Comparison of ENCODE assay signal across 30 cellular contexts in the genomic region with DNA sequence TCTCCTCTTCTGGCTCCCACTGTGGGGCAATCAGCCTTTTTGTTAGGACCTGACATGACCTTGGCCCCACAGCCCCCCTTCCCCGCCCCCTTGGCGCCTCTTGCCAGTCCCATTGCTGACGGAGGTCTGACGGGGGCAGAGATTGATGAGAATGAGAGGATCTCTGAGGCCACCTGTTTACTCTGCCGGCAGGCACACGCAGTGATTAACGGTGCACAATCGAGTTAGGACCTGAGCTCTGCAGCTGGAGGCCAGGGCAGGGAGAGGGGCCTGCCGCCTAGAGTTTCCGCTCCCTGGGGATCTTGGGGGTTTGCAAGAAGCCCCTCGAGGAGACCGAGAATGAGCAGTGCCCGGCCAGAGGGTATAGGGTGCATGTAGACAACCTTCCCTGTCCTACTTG. TPM values are rescaled to one million over a fixed set of nuclear protein-coding genes. Genes with fewer than 3 reads are reported as not detected.
DNase-seq lines count a peak whose midpoint lies in the region; ATAC-seq lines count a peak whose summit lies in the region.
"Had no signal": no experiment of that assay in that cellular context is flagged by ENCODE, and none has a peak within 500 bp of the region (broad histone marks: within the 10 kb centered on the region; RNA-seq: fewer than 3 reads in every experiment).

No MANE protein-coding gene starts in this region.

- H3K27me3 ChIP-seq in BLaER1 (peaks cover 62% of the 10 kb centered on the region), H7 (ENCODE audit: control insufficient read depth, insufficient read depth, low read length) (peaks cover 49% of the 10 kb centered on the region)
- H3K27me3 ChIP-seq: MG63, testis had no signal

- no peaks in the 10 kb centered on the region for H3K36me3 ChIP-seq in BLaER1
- H3K36me3 ChIP-seq in H7 (replicated peaks; ENCODE audit: control insufficient read depth, insufficient read depth, low read length) = no peaks in the 10 kb centered on the region
- H3K36me3 ChIP-seq: gastroesophageal sphincter, MG63, SJSA1 had no signal

- H3K9ac ChIP-seq in BLaER1 = no peak overlapping the region

- no peak for ATAC-seq in HG02571 (IDR thresholded peaks at IDR 0.05; ENCODE audit: unreplicated experiment)
- ATAC-seq: gastroesophageal sphincter; stimulated activated naive CD8-positive, alpha-beta T cell treated with anti-CD3 and anti-CD28 coated beads, Interleukin-15, Interleukin-2, amounts not matched to agents 100 U/mL and 50 U/mL, for 24 hours had no signal

- H3K4me1 ChIP-seq in BLaER1 = peaks cover 55% of the 10 kb centered on the region
- H3K4me1 ChIP-seq: SJSA1 had no signal

- peaks cover 9% of the 10 kb centered on the region; the same call in 1 of the 2 replicates for H3K9me3 ChIP-seq in BLaER1
- H3K9me3 ChIP-seq: gastroesophageal sphincter, MG63, SJSA1, testis had no signal

- no peak overlapping the region for H3K27ac ChIP-seq in BLaER1
- H3K27ac ChIP-seq: gastroesophageal sphincter, SJSA1, testis had no signal

- H3K4me3 ChIP-seq in BLaER1 (no peak overlapping the region), H7 (ENCODE audit: insufficient read depth, low read depth, low read length) (no peak overlapping the region)
- H3K4me3 ChIP-seq: gastroesophageal sphincter, MG63, SJSA1, testis had no signal

- no peaks in the 10 kb centered on the region for H4K20me1 ChIP-seq in BLaER1

- peak overlapping the region; percentile 43 for H3K4me2 ChIP-seq in BLaER1

- DNase-seq in H7 = peak; percentile 54
- DNase-seq in SHP77 treated with DMSO at 0.1 percent for 48 hours (lab: John Stamatoyannopoulos, UW) = peak; percentile 61
- peak; percentile 82 for DNase-seq in left kidney (ENCODE audit: low read depth, low spot score)
- DNase-seq in germinal center (ENCODE audit: low spot score) = no peak
- DNase-seq in cerebellum (ENCODE audit: low spot score) = no peak
- DNase-seq: activated CD8-positive, alpha-beta memory T cell treated with anti-CD3 and anti-CD28 coated beads for 24 hours; activated gamma-delta T cell; caudate nucleus; CD4-positive, alpha-beta memory T cell; dermis blood vessel endothelial cell; DMS53; GDM1; KG1; MG63; naive B cell; NCI-H524 treated with DMSO at 0.1 percent for 48 hours; stimulated activated naive CD8-positive, alpha-beta T cell treated with anti-CD3 and anti-CD28 coated beads, Interleukin-15, Interleukin-2, amounts not matched to agents 100 U/mL and 50 U/mL, for 24 hours; testis had no signal

RNA-seq across cellular contexts. Expression of a gene that starts 6.8 kb away (rescaled TPM):
- not detected in 2 replicates for total RNA-seq in H7 (2014; rRNA removed; shearing (Covaris generic))
- total RNA-seq in cerebellum = not detected
- total RNA-seq: astrocyte; CD4-positive, alpha-beta memory T cell; dermis blood vessel endothelial cell; fibroblast of lung; liver; omental fat pad; SJSA1; skeletal muscle tissue; T-helper 1 cell treated with Interleukin-12 subunit alpha and Interleukin-12 subunit beta and Interleukin-4 antibody, amounts not matched to agents 30 ng/mL and 1 ng/mL, for 36 hours had no signal

RNA-seq across cellular contexts. Expression of a gene that starts 47.3 kb away (rescaled TPM):
- total RNA-seq in H7 (2014; rRNA removed; shearing (Covaris generic)) = 271 and 340 TPM in 2 replicates
- total RNA-seq in cerebellum = 64.1 TPM

RNA-seq across cellular contexts. Expression of a gene that starts 56.8 kb away (rescaled TPM):
- not detected in 2 replicates for total RNA-seq in H7 (2014; rRNA removed; shearing (Covaris generic))
- total RNA-seq in cerebellum = 7.2 TPM
- total RNA-seq: astrocyte; CD4-positive, alpha-beta memory T cell; dermis blood vessel endothelial cell; fibroblast of lung; gastroesophageal sphincter; HT-29; liver; mesothelial cell of epicardium; omental fat pad; SJSA1; skeletal muscle tissue; T-helper 1 cell treated with Interleukin-12 subunit alpha and Interleukin-12 subunit beta and Interleukin-4 antibody, amounts not matched to agents 30 ng/mL and 1 ng/mL, for 36 hours; testis had no signal

Comparison
In these comparisons a context has a peak if more than half of its experiments do, and no peak if none do; other contexts are left out.
1. DNase-seq: peak in H7 (single experiment), SHP77 treated with DMSO at 0.1 percent for 48 hours (single experiment) and left kidney (single experiment); none in germinal center (single experiment) and cerebellum (single experiment).